16 cellular contexts compared by ENCODE assay signal in the genomic region with DNA sequence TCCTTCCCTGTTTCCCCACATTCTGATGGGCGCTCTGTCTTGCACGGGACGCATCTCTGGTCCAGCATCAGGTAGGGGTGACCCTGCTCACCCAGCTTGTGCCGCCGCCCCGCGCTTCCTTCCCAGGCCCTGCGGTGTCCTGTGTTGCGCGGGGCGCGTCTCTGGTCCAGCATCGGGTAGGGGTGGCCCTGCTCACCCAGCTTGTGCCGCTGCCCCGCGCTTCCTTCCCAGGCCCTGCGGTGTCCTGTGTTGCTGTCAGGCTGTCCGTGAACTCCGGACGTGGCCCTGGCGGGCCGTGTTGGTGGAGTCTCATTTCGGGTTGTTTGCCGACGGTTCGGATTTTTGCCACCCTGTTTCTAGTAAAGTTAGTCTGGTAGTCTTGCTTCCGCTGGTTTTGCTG.
"Had no signal": no experiment of that assay in that cellular context is flagged by ENCODE, and none has a peak within 500 bp of the region (broad histone marks: within the 10 kb centered on the region; RNA-seq: fewer than 3 reads in every experiment).

No MANE protein-coding gene starts in this region.

- H3K4me3 ChIP-seq: colonic mucosa, gastrocnemius medialis, left lung, mucosa of descending colon, pancreas, testis had no signal

- H3K9me3 ChIP-seq: colonic mucosa, gastrocnemius medialis, left lung, mucosa of descending colon, pancreas, testis had no signal

- H3K4me3 Mint-ChIP-seq: stimulated activated naive CD8-positive, alpha-beta T cell treated with anti-CD3 and anti-CD28 coated beads, Interleukin-15, amount 100 ng/mL, for 72 hours had no signal

- ATAC-seq: gastrocnemius medialis, left lung, mucosa of descending colon, pancreas had no signal

- DNase-seq: activated CD4-positive, alpha-beta T cell treated with anti-CD3 and anti-CD28 coated beads for 48 hours; activated CD8-positive, alpha-beta memory T cell treated with anti-CD3 and anti-CD28 coated beads for 24 hours; colonic mucosa; effector CD4-positive, alpha-beta T cell; gastrocnemius medialis; islet precursor cell; left lung; mucosa of descending colon; stimulated activated CD4-positive, alpha-beta T cell treated with anti-CD3 and anti-CD28 coated beads, Interleukin-15, amount 100 ng/mL, for 24 hours; stimulated activated CD4-positive, alpha-beta T cell treated with anti-CD3 and anti-CD28 coated beads, Interleukin-4, amount 100 ng/mL, for 24 hours; stimulated activated naive CD8-positive, alpha-beta T cell treated with anti-CD3 and anti-CD28 coated beads, Interleukin-15, amount 100 ng/mL, for 72 hours; T1000; testis; WERI-Rb-1 had no signal

- H3K27ac Mint-ChIP-seq: activated T-helper 2 cell treated with anti-CD3 and anti-CD28 coated beads, Interferon-gamma antibody, Interleukin-2, Interleukin-4, amounts not matched to agents 10 μg/mL and 5 μg/mL and 100 μg/mL, durations not matched to agents 14 hours and 24 hours and 36 hours had no signal

- H3K9me3 Mint-ChIP-seq: activated T-helper 2 cell treated with anti-CD3 and anti-CD28 coated beads, Interferon-gamma antibody, Interleukin-2, Interleukin-4, amounts not matched to agents 10 μg/mL and 5 μg/mL and 100 μg/mL, durations not matched to agents 14 hours and 24 hours and 36 hours; stimulated activated naive CD8-positive, alpha-beta T cell treated with anti-CD3 and anti-CD28 coated beads, Interleukin-15, amount 100 ng/mL, for 72 hours had no signal

- H3K27me3 Mint-ChIP-seq: stimulated activated naive CD8-positive, alpha-beta T cell treated with anti-CD3 and anti-CD28 coated beads, Interleukin-15, amount 100 ng/mL, for 72 hours had no signal

- H3K27ac ChIP-seq: colonic mucosa, left lung had no signal

- H3K27me3 ChIP-seq: colonic mucosa, gastrocnemius medialis, left lung, pancreas, testis had no signal

- H3K36me3 ChIP-seq: colonic mucosa, gastrocnemius medialis, left lung, pancreas had no signal
